10 cellular contexts compared by ENCODE assay signal in the genomic region with DNA sequence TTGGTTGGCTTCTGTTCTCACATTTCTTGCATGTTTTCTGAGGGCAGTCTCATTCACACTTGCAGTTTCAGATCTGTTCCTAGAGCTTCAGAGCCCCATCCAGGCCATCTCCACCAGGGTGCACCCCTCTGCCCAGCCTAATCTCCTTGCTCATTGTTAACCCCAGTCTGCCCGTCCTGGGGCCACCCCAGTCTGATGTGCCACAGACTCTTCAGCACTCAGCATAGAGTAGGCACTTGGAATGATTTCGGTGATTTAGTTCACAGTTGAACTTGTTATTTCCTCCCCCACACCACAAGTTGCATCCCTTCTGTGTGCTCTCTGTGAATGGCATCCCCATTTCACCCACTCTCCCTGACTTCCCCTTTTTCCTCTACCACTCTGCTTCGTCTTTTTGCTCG. TPM values are rescaled to one million over a fixed set of nuclear protein-coding genes. Genes with fewer than 3 reads are reported as not detected.
DNase-seq lines count a peak whose midpoint lies in the region; ATAC-seq and TF ChIP-seq lines count a peak whose summit lies in the region.
"Had no signal": no experiment of that assay in that cellular context is flagged by ENCODE, and none has a peak within 500 bp of the region (broad histone marks: within the 10 kb centered on the region; RNA-seq: fewer than 3 reads in every experiment).

No MANE protein-coding gene starts in this region.

- H3K36me3 Mint-ChIP-seq in neural crest cell (ENCODE audit: low read depth) (no peaks in the 10 kb centered on the region), endothelial cell (ENCODE audit: low read depth, unreplicated experiment) (peaks cover 4% of the 10 kb centered on the region)

- 0 out of 2 replicates have a peak, but pooled peaks have one; percentile 26 for TF ChIP-seq CTCF in MM.1S (IDR thresholded peaks at IDR 0.05; ENCODE audit: low read length)
- TF ChIP-seq CTCF in neural crest cell (conservative IDR thresholded peaks at IDR 0.05), result no peak
- TF ChIP-seq CTCF in endothelial cell (IDR thresholded peaks at IDR 0.05; ENCODE audit: unreplicated experiment), result no peak
- no peak for TF ChIP-seq CTCF in hepatocyte (IDR thresholded peaks at IDR 0.05; ENCODE audit: poor library complexity)

- peak; percentile 65 for ATAC-seq in GM18519 (IDR thresholded peaks at IDR 0.05; ENCODE audit: low FRiP score, unreplicated experiment)
- ATAC-seq in HG02571 (IDR thresholded peaks at IDR 0.05; ENCODE audit: unreplicated experiment), result peak; percentile 68

- H3K4me3 Mint-ChIP-seq in neural crest cell (no peak overlapping the region), endothelial cell (ENCODE audit: unreplicated experiment) (no peak overlapping the region)

- H3K9me3 ChIP-seq in MM.1S (replicated peaks; ENCODE audit: insufficient read depth, low read length), result no peaks in the 10 kb centered on the region
- no peaks in the 10 kb centered on the region for H3K9me3 ChIP-seq in hepatocyte (ENCODE audit: low read depth)

- H3K27ac Mint-ChIP-seq in neural crest cell (ENCODE audit: unreplicated experiment) (peak overlapping the region; percentile 4), endothelial cell (ENCODE audit: unreplicated experiment) (no peak overlapping the region)

- H3K27ac ChIP-seq in MM.1S (ENCODE audit: low read length) (peak overlapping the region; percentile 20; the same call in 1 of the 2 replicates), hepatocyte (no peak overlapping the region)

- peaks cover 4% of the 10 kb centered on the region; the same call in 1 of the 2 replicates for H3F3A ChIP-seq in MM.1S (ENCODE audit: insufficient read depth, low read length)

- no peak overlapping the region for H3K4me2 ChIP-seq in MM.1S (ENCODE audit: low read depth, low read length)
- no peak overlapping the region for H3K4me2 ChIP-seq in hepatocyte

- no peak overlapping the region for H3K9ac ChIP-seq in MM.1S (ENCODE audit: low read length)

- H2AFZ ChIP-seq in MM.1S (ENCODE audit: low read length) (no peak overlapping the region), hepatocyte (no peak overlapping the region)

- H3K79me2 ChIP-seq in MM.1S (ENCODE audit: low read length) (peaks cover 85% of the 10 kb centered on the region), hepatocyte (peaks cover 79% of the 10 kb centered on the region)

- DNase-seq in MM.1S (peak; percentile 31), neural crest cell (ENCODE audit: low read depth, low spot score) (no peak), ecto neural progenitor cell (ENCODE audit: low spot score) (no peak), endothelial cell (ENCODE audit: low spot score) (no peak), hepatocyte (ENCODE audit: low spot score) (no peak), AG08396 (ENCODE audit: low spot score) (no peak)
- DNase-seq: cortex of kidney, H7 had no signal

- H3K27me3 ChIP-seq in MM.1S (replicated peaks; ENCODE audit: insufficient read depth, low read length) (no peaks in the 10 kb centered on the region), hepatocyte (no peaks in the 10 kb centered on the region)

- WGBS in hepatocyte (ENCODE audit: low lambda C conversion rate, missing lambda C conversion rate), result 99% methylated on average over 4 of the region's 4 CpGs

- no peaks in the 10 kb centered on the region for H3K9me2 ChIP-seq in MM.1S (replicated peaks; ENCODE audit: insufficient read depth, low read length)
- H3K9me2 ChIP-seq in hepatocyte (replicated peaks; ENCODE audit: insufficient read depth), result no peaks in the 10 kb centered on the region

- H4K20me1 ChIP-seq in MM.1S (ENCODE audit: insufficient read depth, low read length) (no peaks in the 10 kb centered on the region), hepatocyte (ENCODE audit: insufficient read depth, poor library complexity, severe bottlenecking) (no peaks in the 10 kb centered on the region)

- H3K4me1 ChIP-seq in MM.1S (ENCODE audit: low read length) (peaks cover 14% of the 10 kb centered on the region), hepatocyte (ENCODE audit: insufficient read depth) (peaks cover 29% of the 10 kb centered on the region)

- H3K4me1 Mint-ChIP-seq in neural crest cell (peaks cover 35% of the 10 kb centered on the region), endothelial cell (ENCODE audit: unreplicated experiment) (peaks cover 40% of the 10 kb centered on the region)

- H3K36me3 ChIP-seq in MM.1S (replicated peaks; ENCODE audit: insufficient read depth, low read length) (no peaks in the 10 kb centered on the region), hepatocyte (replicated peaks; ENCODE audit: insufficient read depth, low read depth) (no peaks in the 10 kb centered on the region)

- no peak overlapping the region for H3K4me3 ChIP-seq in MM.1S (ENCODE audit: low read length)
- H3K4me3 ChIP-seq in hepatocyte, result no peak overlapping the region

- peaks cover 2% of the 10 kb centered on the region for H3K9me3 Mint-ChIP-seq in neural crest cell
- H3K9me3 Mint-ChIP-seq in endothelial cell (ENCODE audit: unreplicated experiment), result no peaks in the 10 kb centered on the region

- H3K27me3 Mint-ChIP-seq in neural crest cell (ENCODE audit: low read depth), result no peaks in the 10 kb centered on the region
- no peaks in the 10 kb centered on the region for H3K27me3 Mint-ChIP-seq in endothelial cell (ENCODE audit: unreplicated experiment)

RNA-seq across cellular contexts. Expression of a gene that starts 41.3 kb away (rescaled TPM):
- 32.0 and 34.0 TPM in 2 replicates for total RNA-seq in neural crest cell
- total RNA-seq in endothelial cell (ENCODE audit: unreplicated experiment), result 50.8 TPM
- 80.0 and 82.2 TPM in 2 replicates for total RNA-seq in hepatocyte
- 45.7 and 50.4 TPM in 2 replicates for polyA plus RNA-seq in hepatocyte
